In genomic region chr14:72891666-72892102, GRCh38 we compare ENCODE assay signal across 9 cellular contexts. TPM values are rescaled to one million over a fixed set of nuclear protein-coding genes. Genes with fewer than 3 reads are reported as not detected.
DNase-seq lines count a peak whose midpoint lies in the region; ATAC-seq, FAIRE-seq and TF ChIP-seq lines count a peak whose summit lies in the region.
"Had no signal": no experiment of that assay in that cellular context is flagged by ENCODE, and none has a peak within 500 bp of the region (broad histone marks: within the 10 kb centered on the region; RNA-seq: fewer than 3 reads in every experiment).

No MANE protein-coding gene starts in this region.

- H3K27me3 ChIP-seq in BJ (ENCODE audit: control insufficient read depth, insufficient read depth, low read length) = no peaks in the 10 kb centered on the region
- no peaks in the 10 kb centered on the region for H3K27me3 ChIP-seq in Loucy (ENCODE audit: insufficient read depth, low read length, poor library complexity, severe bottlenecking)
- peaks cover 20 to 56% (median 46%) of the 10 kb centered on the region in 4 experiments for H3K27me3 ChIP-seq in H1 (replicated peaks in 1 of 4; ENCODE audit: control insufficient read depth in 3 of 4, extremely low read depth in 1 of 4, insufficient read depth in 3 of 4, low read length in 3 of 4)
- H3K27me3 ChIP-seq in neuron (ENCODE audit: insufficient read depth, low read length) = peaks cover 70% of the 10 kb centered on the region

- TF ChIP-seq EP300 in H1 (IDR thresholded peaks at IDR 0.05; ENCODE audit: borderline replicate concordance in 1 of 2, low read depth in 2 of 2, low read length in 2 of 2) = no peak

- no peak overlapping the region for H2BK5ac ChIP-seq in H1 (ENCODE audit: low read depth, low read length)

- H3K14ac ChIP-seq in H1 (ENCODE audit: insufficient read length) = no peak overlapping the region

- H3K4me3 ChIP-seq in BJ (ENCODE audit: low read depth, low read length) (peak overlapping the region; percentile 56), Loucy (ENCODE audit: low read length, poor library complexity, severe bottlenecking) (peak overlapping the region; percentile 94), H1 (ENCODE audit: extremely low read depth in 1 of 4, insufficient read depth in 2 of 4, low read depth in 3 of 4, low read length in 4 of 4) (peak overlapping the region; percentile 58 to 83 (median 68); a peak in 7 of 8 replicates), neuron (ENCODE audit: low read length) (peak overlapping the region; percentile 95)

- TF ChIP-seq POLR2A in H1 (IDR thresholded peaks at IDR 0.05; ENCODE audit: control extremely low read depth in 1 of 2, low read depth in 2 of 2, low read length in 2 of 2) = no peak

- H3K4me1 ChIP-seq in Loucy (ENCODE audit: insufficient read depth, low read length, poor library complexity, severe bottlenecking) (peaks cover 61% of the 10 kb centered on the region), H1 (replicated peaks in 1 of 4; ENCODE audit: control insufficient read depth in 3 of 4, insufficient read depth in 4 of 4, low read length in 3 of 4) (peaks cover 14 to 31% (median 18%) of the 10 kb centered on the region in 4 experiments), neuron (ENCODE audit: insufficient read depth, low read length) (peaks cover 41% of the 10 kb centered on the region)

- H3K23me2 ChIP-seq in H1 (ENCODE audit: low read depth, low read length) = peaks cover 14% of the 10 kb centered on the region

- H3K23ac ChIP-seq in H1 (ENCODE audit: insufficient read length) = no peak overlapping the region

- H3K9me3 ChIP-seq in Loucy (ENCODE audit: insufficient read depth, low read depth, low read length) (no peaks in the 10 kb centered on the region), H1 (ENCODE audit: insufficient read depth in 2 of 2, low read depth in 1 of 2, low read length in 1 of 2) (peaks cover 0 to 1% of the 10 kb centered on the region in 2 experiments; a peak in 1 of 4 replicates), neuron (ENCODE audit: low read length) (no peaks in the 10 kb centered on the region)

- H3K9ac ChIP-seq in Loucy (ENCODE audit: low read depth, low read length, poor library complexity, severe bottlenecking) (peak overlapping the region; percentile 82), H1 (replicated peaks in 1 of 4; ENCODE audit: extremely low read depth in 1 of 4, low read depth in 3 of 4, low read length in 3 of 4) (no peak overlapping the region)

- H2BK15ac ChIP-seq in H1 (ENCODE audit: low read length) = no peak overlapping the region

- H3F3A ChIP-seq in Loucy (ENCODE audit: low read depth) = no peaks in the 10 kb centered on the region; the same call in 1 of the 2 replicates

- no peak overlapping the region for H3K18ac ChIP-seq in H1 (ENCODE audit: extremely low read depth, low read length)

- no peak overlapping the region for H2BK12ac ChIP-seq in H1 (ENCODE audit: low read depth, low read length)

- DNase-seq in BJ (ENCODE audit: low read depth) (no peak), H1 (ENCODE audit: low read depth in 1 of 2, low spot score in 2 of 2) (no peak), globus pallidus (ENCODE audit: low spot score) (no peak)
- DNase-seq: activated CD4-positive, CD25-positive, alpha-beta regulatory T cell had no signal

- H4K20me1 ChIP-seq in Loucy (ENCODE audit: insufficient read depth, low read length, poor library complexity, severe bottlenecking) (peaks cover 67% of the 10 kb centered on the region), H1 (replicated peaks in 1 of 2; ENCODE audit: control insufficient read depth in 1 of 2, insufficient read depth in 2 of 2, low read length in 2 of 2) (no peaks in the 10 kb centered on the region)

- POLR2A ChIA-PET in BJ (lab: Charles Lee) (no interaction called here), H1 (lab: Charles Lee; ENCODE audit: partially characterized antibody) (interaction anchor here (1.6 kb wide), 1 partner anchor 10 kb away, joined by 7 read pairs; no protein-coding TSS in a partner anchor)

- H3K4ac ChIP-seq in H1 (replicated peaks; ENCODE audit: insufficient read length, low read depth, low read length) = no peak overlapping the region

- no peak overlapping the region for H3K27ac ChIP-seq in H1 (ENCODE audit: low read depth, low read length)

- no peak overlapping the region for H2AK5ac ChIP-seq in H1 (ENCODE audit: low read depth, low read length)

- H2AFZ ChIP-seq in Loucy (ENCODE audit: low read length) (no peak overlapping the region), H1 (ENCODE audit: low read length) (no peak overlapping the region), neuron (ENCODE audit: low read depth, low read length) (no peak overlapping the region)

- WGBS in H1 (ENCODE audit: extremely low coverage in 1 of 2, insufficient coverage in 1 of 2, insufficient read length in 1 of 2, insufficient replicate concordance in 2 of 2, low coverage in 1 of 2, low lambda C conversion rate in 2 of 2, missing lambda C conversion rate in 1 of 2), 2 experiments = 2% methylated on average over 14 of the region's 14 CpGs; no CpG with 5 or more reads in 1 of the 2 experiments

- TF ChIP-seq RAD21 in H1 (IDR thresholded peaks at IDR 0.05 in 1 of 2, conservative IDR thresholded peaks at IDR 0.05 in 1 of 2; ENCODE audit: low read depth in 2 of 2, low read length in 2 of 2) = no peak

- no peak for ATAC-seq in GM19463 (IDR thresholded peaks at IDR 0.05; ENCODE audit: unreplicated experiment)
- ATAC-seq in GM18861 (IDR thresholded peaks at IDR 0.05; ENCODE audit: unreplicated experiment) = no peak
- no peak for ATAC-seq in HG02763 (IDR thresholded peaks at IDR 0.05; ENCODE audit: unreplicated experiment)

- TF ChIP-seq CTCF in BJ (IDR thresholded peaks at IDR 0.05; ENCODE audit: insufficient read depth, low read depth, low read length) = no peak
- no peak for TF ChIP-seq CTCF in Loucy (conservative IDR thresholded peaks at IDR 0.05; ENCODE audit: low read length)
- TF ChIP-seq CTCF in H1 (IDR thresholded peaks at IDR 0.05; ENCODE audit: control extremely low read depth in 1 of 3, insufficient read depth in 1 of 3, low read depth in 1 of 3, low read length in 3 of 3) = no peak

- no peak overlapping the region for H4K5ac ChIP-seq in H1 (ENCODE audit: insufficient read length, low read depth, low read length)

- H3K56ac ChIP-seq in H1 (replicated peaks; ENCODE audit: insufficient read length, low read depth, low read length) = no peak overlapping the region

- no peak overlapping the region for H2BK120ac ChIP-seq in H1 (replicated peaks; ENCODE audit: low read depth, low read length)

- H3K79me2 ChIP-seq in Loucy (ENCODE audit: insufficient read depth, low read length) = peaks cover 88% of the 10 kb centered on the region
- no peaks in the 10 kb centered on the region for H3K79me2 ChIP-seq in H1 (ENCODE audit: control insufficient read depth in 1 of 2, insufficient read depth in 2 of 2, low read length in 2 of 2)

- CTCF ChIA-PET in BJ (lab: Yijun Ruan, JAX) = interaction anchor here (0.8 to 1.9 kb wide), 4 partner anchors 13 to 378 kb away, joined by 3 to 7 read pairs (median 5); no protein-coding TSS in a partner anchor
- CTCF ChIA-PET in H1 (lab: Charles Lee; ENCODE audit: partially characterized antibody) = interaction anchor here (0.5 to 1.9 kb wide), 9 partner anchors 10 to 1703 kb away, joined by 3 to 10 read pairs (median 5); no protein-coding TSS in a partner anchor

- H3K9me2 ChIP-seq in Loucy (replicated peaks; ENCODE audit: low read depth, low read length) = no peaks in the 10 kb centered on the region

- H4K91ac ChIP-seq in H1 (replicated peaks; ENCODE audit: insufficient read length, low read length) = no peak overlapping the region

- no peak overlapping the region for H4K8ac ChIP-seq in H1 (ENCODE audit: extremely low read depth, insufficient read depth, low read length)

- H3K36me3 ChIP-seq in BJ (ENCODE audit: control insufficient read depth, insufficient read depth, low read length) (no peaks in the 10 kb centered on the region), Loucy (ENCODE audit: insufficient read depth, low read length) (peaks cover 2% of the 10 kb centered on the region; the same call in 1 of the 2 replicates), H1 (ENCODE audit: control insufficient read depth in 2 of 4, insufficient read depth in 4 of 4, low read length in 3 of 4) (no peaks in the 10 kb centered on the region), neuron (ENCODE audit: insufficient read depth, low read length) (no peaks in the 10 kb centered on the region)

- peak overlapping the region; percentile 90 for H3K4me2 ChIP-seq in Loucy (ENCODE audit: low read depth, low read length, poor library complexity, severe bottlenecking)
- peak overlapping the region; percentile 93 to 99 for H3K4me2 ChIP-seq in H1 (ENCODE audit: insufficient read depth in 1 of 2, low read depth in 2 of 2, low read length in 2 of 2)

- no peak for FAIRE-seq in H1 (lab: Jason Lieb, UNC)

- H2BK20ac ChIP-seq in H1 (ENCODE audit: low read length) = no peak overlapping the region

- H3K79me1 ChIP-seq in H1 (ENCODE audit: low read depth, low read length) = no peaks in the 10 kb centered on the region

RNA-seq across cellular contexts. Expression of gene DPF3, which starts 2.2 kb away (rescaled TPM):
- polyA plus RNA-seq in BJ (2011; rRNA removed) (3.6 and 4.3 TPM in 2 replicates), H1 (2011; rRNA removed) (0.03 TPM in 1 of 2 replicates, not detected in the other)
- 5.7 and 8.7 TPM in 2 replicates for polyA minus RNA-seq in BJ (2011; rRNA and poly(A)+ RNA removed)
- 0.08 and 0.19 TPM in 2 replicates for total RNA-seq in H1 (2021; fragmentation: NEBNext Ultra II Directional; extraction: Animal tissue kit (Norgen Biotek cat#: 25700))
- 0.08 TPM for polyA plus RNA-seq in H1 (2011; cell fraction: cytosol; rRNA removed)
- polyA plus RNA-seq in H1 (2011; cell fraction: nucleus; rRNA removed) = 0.19 TPM
- 0.06 TPM in 1 of 4 replicates, not detected in the others for polyA plus RNA-seq in H1 (2012, experiment 1 of 2)
- polyA plus RNA-seq in H1 (2012, experiment 2 of 2) = not detected
- 0.16 TPM for polyA plus RNA-seq in H1 (2013, experiment 1 of 2)
- polyA plus RNA-seq in H1 (2013, experiment 2 of 2) = 0.07 TPM
- polyA minus RNA-seq in H1 (2011; rRNA and poly(A)+ RNA removed) = 0.22 and 0.49 TPM in 2 replicates
- not detected for polyA minus RNA-seq in H1 (2011; cell fraction: cytosol; rRNA and poly(A)+ RNA removed)
- 0.40 TPM for polyA minus RNA-seq in H1 (2011; cell fraction: nucleus; rRNA and poly(A)+ RNA removed)

RNA-seq across cellular contexts. Expression of gene DCAF4, which starts 34.6 kb away (rescaled TPM):
- 22.9 and 29.2 TPM in 2 replicates for polyA plus RNA-seq in BJ (2011; rRNA removed)
- polyA minus RNA-seq in BJ (2011; rRNA and poly(A)+ RNA removed) = 17.5 and 28.6 TPM in 2 replicates
- 16.8 and 21.1 TPM in 2 replicates for total RNA-seq in H1 (2021; fragmentation: NEBNext Ultra II Directional; extraction: Animal tissue kit (Norgen Biotek cat#: 25700))
- 17.0 and 26.3 TPM in 2 replicates for polyA plus RNA-seq in H1 (2011; rRNA removed)
- 28.3 TPM for polyA plus RNA-seq in H1 (2011; cell fraction: cytosol; rRNA removed)
- polyA plus RNA-seq in H1 (2011; cell fraction: nucleus; rRNA removed) = 35.9 TPM
- polyA plus RNA-seq in H1 (2012, experiment 1 of 2) = 13.7 to 17.0 TPM (median 14.8 TPM) in 4 replicates
- polyA plus RNA-seq in H1 (2012, experiment 2 of 2) = 7.8 TPM
- 22.5 TPM for polyA plus RNA-seq in H1 (2013, experiment 1 of 2)
- polyA plus RNA-seq in H1 (2013, experiment 2 of 2) = 22.9 TPM
- polyA minus RNA-seq in H1 (2011; rRNA and poly(A)+ RNA removed) = 24.8 and 27.4 TPM in 2 replicates
- 7.8 TPM for polyA minus RNA-seq in H1 (2011; cell fraction: cytosol; rRNA and poly(A)+ RNA removed)
- 26.9 TPM for polyA minus RNA-seq in H1 (2011; cell fraction: nucleus; rRNA and poly(A)+ RNA removed)
